In the genomic region with DNA sequence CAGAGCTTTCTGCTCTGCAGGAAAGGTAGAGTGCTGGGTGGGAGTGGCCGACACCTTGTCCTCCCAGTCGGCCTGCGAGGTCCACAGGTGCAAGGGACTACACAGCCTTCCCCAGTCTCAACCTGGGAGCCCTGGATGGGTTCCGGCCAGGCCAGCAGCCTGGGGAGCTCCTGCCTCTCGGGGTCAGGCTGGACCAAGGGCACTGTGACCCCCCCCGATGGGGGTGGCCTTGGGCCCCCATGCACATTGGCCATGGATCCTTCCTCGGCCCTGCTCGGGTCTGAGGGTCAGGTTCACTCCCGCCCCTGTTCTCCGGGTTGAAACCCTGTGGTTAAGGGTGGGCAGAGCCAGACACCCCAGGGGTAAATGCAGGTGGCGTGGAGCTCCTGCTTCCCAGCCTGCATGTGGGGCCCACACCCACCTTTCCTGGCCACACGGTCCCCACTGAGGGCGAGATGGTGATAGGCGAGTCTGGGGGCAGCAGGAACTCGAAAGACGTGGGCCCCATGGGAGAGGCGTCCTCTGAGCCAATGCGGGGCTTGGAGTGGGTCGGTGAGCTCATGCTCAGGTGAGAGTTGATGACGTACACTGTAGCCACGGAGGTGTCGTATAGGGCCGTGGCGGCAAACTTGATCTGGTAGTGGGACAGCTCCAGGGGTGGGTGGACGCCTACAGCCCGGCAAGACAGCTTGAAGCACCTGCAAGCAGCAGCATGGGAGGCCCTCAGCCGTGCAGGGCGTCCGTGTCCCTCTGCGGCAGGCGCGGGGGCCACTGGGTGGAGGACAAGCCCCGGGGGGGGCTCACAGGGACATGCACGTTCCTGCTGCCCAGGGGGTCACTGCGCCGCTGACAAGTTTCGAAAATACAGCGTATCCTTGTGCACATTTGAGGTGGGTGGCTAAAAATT, we compare ENCODE assay signal across 34 cellular contexts. TPM values are rescaled to one million over a fixed set of nuclear protein-coding genes. Genes with fewer than 3 reads are reported as not detected.
DNase-seq lines count a peak whose midpoint lies in the region; ATAC-seq and TF ChIP-seq lines count a peak whose summit lies in the region.
"Had no signal": no experiment of that assay in that cellular context is flagged by ENCODE, and none has a peak within 500 bp of the region (broad histone marks: within the 10 kb centered on the region; RNA-seq: fewer than 3 reads in every experiment).

No MANE protein-coding gene starts in this region.

- no peaks in the 10 kb centered on the region for H3K4me1 Mint-ChIP-seq in activated naive CD8-positive, alpha-beta T cell treated with anti-CD3 and anti-CD28 coated beads for 36 hours
- no peaks in the 10 kb centered on the region for H3K4me1 Mint-ChIP-seq in activated naive CD8-positive, alpha-beta T cell treated with anti-CD3 and anti-CD28 coated beads, Interleukin-2, amount 50 U/mL, for 24 hours
- H3K4me1 Mint-ChIP-seq: activated CD4-positive, alpha-beta T cell treated with anti-CD3 and anti-CD28 coated beads, Interleukin-2, amount 10 ng/mL, durations not matched to agents 7 days and 5 days; B cell; central memory CD8-positive, alpha-beta T cell; GM23338; naive thymus-derived CD4-positive, alpha-beta T cell had no signal

- no peak overlapping the region for H3K4me3 ChIP-seq in Panc1 (ENCODE audit: low read depth in 2 of 2, low read length in 2 of 2)
- no peak overlapping the region for H3K4me3 ChIP-seq in tibial artery
- H3K4me3 ChIP-seq: esophagus muscularis mucosa, GM12878, GM23338, lung, suprapubic skin had no signal

- TF ChIP-seq CTCF in Panc1 (IDR thresholded peaks at IDR 0.05) (no peak), tibial artery (IDR thresholded peaks at IDR 0.05) (no peak)

- H3K36me3 ChIP-seq in Panc1 (ENCODE audit: control insufficient read depth, insufficient read depth, low read length): no peaks in the 10 kb centered on the region
- no peaks in the 10 kb centered on the region for H3K36me3 ChIP-seq in tibial artery
- H3K36me3 ChIP-seq: esophagus muscularis mucosa, suprapubic skin had no signal

- H3K27ac ChIP-seq in Panc1 (ENCODE audit: low read length) (no peak overlapping the region), tibial artery (no peak overlapping the region)
- H3K27ac ChIP-seq: esophagus muscularis mucosa, suprapubic skin, VCaP had no signal

- peak overlapping the region; percentile 25 for H3K27ac Mint-ChIP-seq in activated naive CD8-positive, alpha-beta T cell treated with anti-CD3 and anti-CD28 coated beads for 36 hours
- no peak overlapping the region for H3K27ac Mint-ChIP-seq in activated naive CD8-positive, alpha-beta T cell treated with anti-CD3 and anti-CD28 coated beads, Interleukin-2, amount 50 U/mL, for 24 hours
- H3K27ac Mint-ChIP-seq: activated CD4-positive, alpha-beta T cell treated with anti-CD3 and anti-CD28 coated beads, Interleukin-2, amount 10 ng/mL, durations not matched to agents 7 days and 5 days; activated T-cell treated with anti-CD3 and anti-CD28 coated beads, Interleukin-2, amount 50 U/mL, for 72 hours; B cell; GM23338; naive thymus-derived CD4-positive, alpha-beta T cell; stimulated activated naive B cell treated with anti-CD40 and anti-IgM and Interleukin-4, amounts not matched to agents 10 μg/mL and 1 μg/mL and 100 μg/mL, for 72 hours had no signal

- DNase-seq in activated naive CD8-positive, alpha-beta T cell treated with anti-CD3 and anti-CD28 coated beads for 36 hours: no peak
- no peak for DNase-seq in activated naive CD8-positive, alpha-beta T cell treated with anti-CD3 and anti-CD28 coated beads, Interleukin-2, amount 50 U/mL, for 24 hours
- no peak for DNase-seq in Panc1 (ENCODE audit: low read depth, low spot score)
- DNase-seq in left ventricle myocardium superior: peak; percentile 22
- peak; percentile 14 to 46 for DNase-seq in tibial artery
- DNase-seq in DMS53 (lab: John Stamatoyannopoulos, UW): no peak
- no peak for DNase-seq in iPS-NIHi11 (ENCODE audit: low spot score)
- DNase-seq in SW480 (ENCODE audit: low spot score): no peak
- DNase-seq: activated CD4-positive, alpha-beta T cell treated with anti-CD3 and anti-CD28 coated beads, Interleukin-2, amount 10 ng/mL, durations not matched to agents 7 days and 5 days; activated naive CD4-positive, alpha-beta T cell; activated T-cell treated with anti-CD3 and anti-CD28 coated beads, Interleukin-2, amount 50 U/mL, for 72 hours; dermis blood vessel endothelial cell; foreskin fibroblast; head of caudate nucleus; kidney glomerular epithelial cell; naive thymus-derived CD4-positive, alpha-beta T cell; NCI-H1105; NCI-H1930; NCI-H526; NK-92 treated with Interleukin-12 subunit alpha and Interleukin-12 subunit beta, amount 100 ng/mL, for 24 hours; occipital lobe; PC-3; SHP77 treated with DMSO at 0.1 percent for 48 hours; stimulated activated naive B cell treated with anti-CD40 and anti-IgM and Interleukin-4, amounts not matched to agents 10 μg/mL and 1 μg/mL and 100 μg/mL, for 72 hours had no signal

- no peak overlapping the region for H3K4me3 Mint-ChIP-seq in activated naive CD8-positive, alpha-beta T cell treated with anti-CD3 and anti-CD28 coated beads for 36 hours
- no peak overlapping the region for H3K4me3 Mint-ChIP-seq in activated naive CD8-positive, alpha-beta T cell treated with anti-CD3 and anti-CD28 coated beads, Interleukin-2, amount 50 U/mL, for 24 hours
- H3K4me3 Mint-ChIP-seq: activated CD4-positive, alpha-beta T cell treated with anti-CD3 and anti-CD28 coated beads, Interleukin-2, amount 10 ng/mL, durations not matched to agents 7 days and 5 days; activated T-cell treated with anti-CD3 and anti-CD28 coated beads, Interleukin-2, amount 50 U/mL, for 72 hours; B cell; central memory CD8-positive, alpha-beta T cell; GM23338; naive thymus-derived CD4-positive, alpha-beta T cell; stimulated activated naive B cell treated with anti-CD40 and anti-IgM and Interleukin-4, amounts not matched to agents 10 μg/mL and 1 μg/mL and 100 μg/mL, for 72 hours had no signal

- POLR2A ChIA-PET in Panc1 (lab: Charles Lee): no interaction called here

- no peaks in the 10 kb centered on the region for H3K27me3 Mint-ChIP-seq in activated naive CD8-positive, alpha-beta T cell treated with anti-CD3 and anti-CD28 coated beads for 36 hours
- H3K27me3 Mint-ChIP-seq in activated naive CD8-positive, alpha-beta T cell treated with anti-CD3 and anti-CD28 coated beads, Interleukin-2, amount 50 U/mL, for 24 hours: no peaks in the 10 kb centered on the region
- H3K27me3 Mint-ChIP-seq: activated CD4-positive, alpha-beta T cell treated with anti-CD3 and anti-CD28 coated beads, Interleukin-2, amount 10 ng/mL, durations not matched to agents 7 days and 5 days; central memory CD8-positive, alpha-beta T cell; naive thymus-derived CD4-positive, alpha-beta T cell had no signal

- BruUV-seq in Panc1 (replicated peaks; lab: Mats Ljungman, UMichigan): no TSS peak

- H3K4me1 ChIP-seq in Panc1 (ENCODE audit: control insufficient read depth, insufficient read depth, low read length) (no peaks in the 10 kb centered on the region), tibial artery (no peaks in the 10 kb centered on the region)

- no peak for ATAC-seq in activated naive CD8-positive, alpha-beta T cell treated with anti-CD3 and anti-CD28 coated beads, Interleukin-2, amount 50 U/mL, for 24 hours
- ATAC-seq in Panc1 (0 out of 2 replicates have a peak, but pooled peaks have one; percentile 17), left ventricle myocardium superior (no peak)
- ATAC-seq: activated T-cell treated with anti-CD3 and anti-CD28 coated beads, Interleukin-2, amount 50 U/mL, for 72 hours; GM12878; GM23338; naive thymus-derived CD4-positive, alpha-beta T cell; PC-3; stimulated activated naive B cell treated with anti-CD40 and anti-IgM and Interleukin-4, amounts not matched to agents 10 μg/mL and 1 μg/mL and 100 μg/mL, for 72 hours had no signal

- in situ Hi-C loops in Panc1 (cut with HindIII; ENCODE audit: low pct_unique_long_range_greater_than_20kb, low sequenced_read_pairs): loop anchor here (10.0 kb wide), 1 partner anchor 65 kb away; no protein-coding TSS in a partner anchor

- CTCF ChIA-PET in Panc1 (lab: Charles Lee): interaction anchor here (0.8 to 0.9 kb wide), 3 partner anchors 14 to 115 kb away, joined by 3 to 4 read pairs (median 3); no protein-coding TSS in a partner anchor

- no peaks in the 10 kb centered on the region for H3K9me3 ChIP-seq in Panc1 (ENCODE audit: control insufficient read depth, insufficient read depth, low read depth, low read length)
- no peaks in the 10 kb centered on the region for H3K9me3 ChIP-seq in tibial artery
- H3K9me3 ChIP-seq: esophagus muscularis mucosa, suprapubic skin had no signal

- H3K27me3 ChIP-seq in Panc1 (ENCODE audit: control insufficient read depth, insufficient read depth, low read length): no peaks in the 10 kb centered on the region
- peaks cover 0 to 17% of the 10 kb centered on the region in 2 donors for H3K27me3 ChIP-seq in tibial artery
- H3K27me3 ChIP-seq: suprapubic skin had no signal

- no peaks in the 10 kb centered on the region for H3K36me3 Mint-ChIP-seq in activated naive CD8-positive, alpha-beta T cell treated with anti-CD3 and anti-CD28 coated beads for 36 hours
- peaks cover 4% of the 10 kb centered on the region for H3K36me3 Mint-ChIP-seq in activated naive CD8-positive, alpha-beta T cell treated with anti-CD3 and anti-CD28 coated beads, Interleukin-2, amount 50 U/mL, for 24 hours (ENCODE audit: low read depth)
- H3K36me3 Mint-ChIP-seq: stimulated activated naive B cell treated with anti-CD40 and anti-IgM and Interleukin-4, amounts not matched to agents 10 μg/mL and 1 μg/mL and 100 μg/mL, for 72 hours had no signal

- intact Hi-C loops in Panc1 (cut with micrococcal nuclease; ENCODE audit: unreplicated experiment): no loop called here
- intact Hi-C loops in left ventricle myocardium superior (cut with micrococcal nuclease): no loop called here
- intact Hi-C loops in tibial artery (cut with DNase I; ENCODE audit: low total_unique reads): no loop called here

- no peaks in the 10 kb centered on the region for H3K9me3 Mint-ChIP-seq in activated naive CD8-positive, alpha-beta T cell treated with anti-CD3 and anti-CD28 coated beads for 36 hours
- peaks cover 7% of the 10 kb centered on the region for H3K9me3 Mint-ChIP-seq in activated naive CD8-positive, alpha-beta T cell treated with anti-CD3 and anti-CD28 coated beads, Interleukin-2, amount 50 U/mL, for 24 hours
- H3K9me3 Mint-ChIP-seq: central memory CD8-positive, alpha-beta T cell had no signal

RNA-seq across cellular contexts. Expression of gene TMEM52, which starts 10.8 kb away (rescaled TPM):
- 1 to 10 TPM; 2.4 to 2.7 TPM for total RNA-seq in activated naive CD8-positive, alpha-beta T cell treated with anti-CD3 and anti-CD28 coated beads for 36 hours
- total RNA-seq in Panc1 (2021; ENCODE audit: unreplicated experiment) (2.5 TPM), left ventricle myocardium superior (1.7 TPM)
- polyA plus RNA-seq in Panc1 (2012; ENCODE audit: insufficient read length): 4.1 TPM
- total RNA-seq: activated CD4-positive, alpha-beta T cell treated with anti-CD3 and anti-CD28 coated beads, Interleukin-2, amount 10 ng/mL, durations not matched to agents 7 days and 5 days; dermis blood vessel endothelial cell had no signal

RNA-seq across cellular contexts. Expression of gene CALML6, which starts 14.8 kb away (rescaled TPM):
- total RNA-seq in activated naive CD8-positive, alpha-beta T cell treated with anti-CD3 and anti-CD28 coated beads for 36 hours: under 1 TPM; 0.87 to 0.98 TPM
- total RNA-seq in Panc1 (2021; ENCODE audit: unreplicated experiment) (1.5 TPM), left ventricle myocardium superior (not detected)
- polyA plus RNA-seq in Panc1 (2012; ENCODE audit: insufficient read length): 1.8 TPM
- total RNA-seq: esophagus muscularis mucosa, HT-29, occipital lobe, pulmonary artery endothelial cell had no signal
- polyA plus RNA-seq: GM23338; naive thymus-derived CD4-positive, alpha-beta T cell had no signal

RNA-seq across cellular contexts. Expression of gene GNB1, which starts 39.0 kb away (rescaled TPM):
- 100 to 1,000 TPM; 360 to 394 TPM for total RNA-seq in activated naive CD8-positive, alpha-beta T cell treated with anti-CD3 and anti-CD28 coated beads for 36 hours
- total RNA-seq in Panc1 (2021; ENCODE audit: unreplicated experiment) (499 TPM), left ventricle myocardium superior (172 TPM)
- 736 TPM for polyA plus RNA-seq in Panc1 (2012; ENCODE audit: insufficient read length)

Comparison
In these comparisons a context has a peak if more than half of its experiments do, and no peak if none do; other contexts are left out.
1. DNase-seq: peak in left ventricle myocardium superior (single experiment) and tibial artery (2 of 2); none in activated naive CD8-positive, alpha-beta T cell treated with anti-CD3 and anti-CD28 coated beads for 36 hours (single experiment), activated naive CD8-positive, alpha-beta T cell treated with anti-CD3 and anti-CD28 coated beads, Interleukin-2, amount 50 U/mL, for 24 hours (single experiment), Panc1 (single experiment), DMS53 (single experiment), iPS-NIHi11 (single experiment) and SW480 (single experiment).